In genomic region chr19:15421726-15422260, GRCh38 we compare ENCODE assay signal across 11 cellular contexts. TPM values are rescaled to one million over a fixed set of nuclear protein-coding genes. Genes with fewer than 3 reads are reported as not detected.
DNase-seq lines count a peak whose midpoint lies in the region; ATAC-seq and TF ChIP-seq lines count a peak whose summit lies in the region.
"Had no signal": no experiment of that assay in that cellular context is flagged by ENCODE, and none has a peak within 500 bp of the region (broad histone marks: within the 10 kb centered on the region; RNA-seq: fewer than 3 reads in every experiment).

No MANE protein-coding gene starts in this region.

- peaks cover 6 to 13% of the 10 kb centered on the region in 2 donors for H3K36me3 ChIP-seq in prostate gland

- WGBS in prostate gland: 39% methylated on average over 15 of the region's 15 CpGs

- TF ChIP-seq POLR2A in prostate gland (IDR thresholded peaks at IDR 0.05) (no peak), GM18505 (IDR thresholded peaks at IDR 0.05; ENCODE audit: borderline replicate concordance, extremely low read depth, insufficient read depth, insufficient read length) (no peak)

- intact Hi-C loops in Right ventricle myocardium inferior (cut with DNase I): no loop called here
- intact Hi-C loops in prostate gland (cut with DNase I): no loop called here

- peak overlapping the region; percentile 65 to 80 for H3K27ac ChIP-seq in prostate gland
- H3K27ac ChIP-seq: epithelial cell of prostate had no signal

- ATAC-seq in Right ventricle myocardium inferior (no peak), esophagus mucosa (no peak), GM18505 (IDR thresholded peaks at IDR 0.05; ENCODE audit: unreplicated experiment) (no peak), GM18502 (IDR thresholded peaks at IDR 0.05; ENCODE audit: poor library complexity, unreplicated experiment) (no peak)
- ATAC-seq: GM23338 had no signal

- no peaks in the 10 kb centered on the region for H3K9me3 ChIP-seq in prostate gland

- H3K4me3 ChIP-seq in prostate gland: no peak overlapping the region
- H3K4me3 ChIP-seq: GM23338 had no signal

- peaks cover 23% of the 10 kb centered on the region for H3K4me1 ChIP-seq in prostate gland (replicated peaks)

- TF ChIP-seq CTCF in prostate gland (IDR thresholded peaks at IDR 0.05): no peak

- no peaks in the 10 kb centered on the region for H3K27me3 ChIP-seq in prostate gland (replicated peaks; ENCODE audit: insufficient read depth)

- peak; percentile 30 for DNase-seq in NCI-H1694 (lab: John Stamatoyannopoulos, UW)
- peak; percentile 76 for DNase-seq in Right ventricle myocardium inferior (ENCODE audit: missing footprints)
- peak; percentile 45 for DNase-seq in prostate gland (ENCODE audit: low spot score)
- DNase-seq: activated CD4-positive, alpha-beta T cell treated with anti-CD3 and anti-CD28 coated beads for 4 hours; NCI-H1048 had no signal

RNA-seq across cellular contexts. Expression of gene AKAP8L, which starts 3.0 kb away (rescaled TPM):
- 76.7 TPM for total RNA-seq in Right ventricle myocardium inferior
- total RNA-seq in prostate gland: 100 to 1,000 TPM; 107 to 269 TPM
- 31.6 TPM for total RNA-seq in esophagus mucosa

RNA-seq across cellular contexts. Expression of gene WIZ, which starts 28.0 kb away (rescaled TPM):
- total RNA-seq in Right ventricle myocardium inferior: 31.3 TPM
- 10 to 100 TPM; 55.9 to 93.3 TPM for total RNA-seq in prostate gland
- total RNA-seq in esophagus mucosa: 19.4 TPM

RNA-seq across cellular contexts. Expression of gene AKAP8, which starts 42.2 kb away (rescaled TPM):
- total RNA-seq in Right ventricle myocardium inferior: 19.8 TPM
- total RNA-seq in prostate gland: 10 to 100 TPM; 30.3 to 34.2 TPM
- 22.0 TPM for total RNA-seq in esophagus mucosa

RNA-seq across cellular contexts. Expression of gene RASAL3, which starts 42.6 kb away (rescaled TPM):
- total RNA-seq in Right ventricle myocardium inferior: 2.3 TPM
- total RNA-seq in prostate gland: 1 to 10 TPM; 2.8 to 4.3 TPM
- 1.8 TPM for total RNA-seq in esophagus mucosa

RNA-seq across cellular contexts. Expression of gene PGLYRP2, which starts 57.5 kb away (rescaled TPM):
- total RNA-seq in Right ventricle myocardium inferior (not detected), prostate gland (10 to 100 TPM in 1 of 2 donors, 1 to 10 TPM in 1; 9.2 to 31.9 TPM), esophagus mucosa (not detected)
- total RNA-seq: GM23338, RPMI7951 had no signal
